Comparison of ENCODE assay signal across 26 cellular contexts in the genomic region with DNA sequence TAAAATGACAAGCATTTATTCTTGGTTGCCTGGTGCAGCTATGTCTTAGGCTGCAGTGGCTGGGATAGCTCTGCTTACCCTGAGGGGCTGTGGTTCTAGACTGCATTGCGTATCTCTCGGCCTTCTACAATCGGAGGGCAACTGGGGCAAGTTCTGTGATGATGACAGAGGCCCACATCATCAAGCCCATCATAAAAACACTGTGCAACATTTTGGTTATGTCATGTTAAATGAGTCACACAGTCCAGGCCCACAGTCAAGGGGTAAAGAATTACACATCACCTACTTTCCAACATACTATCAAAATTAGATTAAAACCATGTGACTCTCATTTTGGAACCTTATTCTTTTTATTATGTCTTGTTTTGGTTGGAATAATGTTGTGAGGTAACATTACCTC.
"Had no signal": no experiment of that assay in that cellular context is flagged by ENCODE, and none has a peak within 500 bp of the region (broad histone marks: within the 10 kb centered on the region; RNA-seq: fewer than 3 reads in every experiment).

No MANE protein-coding gene starts in this region.

- H3K9me3 Mint-ChIP-seq: activated naive CD4-positive, alpha-beta T cell treated with anti-CD3 and anti-CD28 coated beads, Interleukin-2, amount 10 ng/mL, durations not matched to agents 7 days and 5 days; activated naive CD8-positive, alpha-beta T cell treated with anti-CD3 and anti-CD28 coated beads for 36 hours; activated T-helper 2 cell treated with anti-CD3 and anti-CD28 coated beads, Interferon-gamma antibody, Interleukin-2, Interleukin-4, amounts not matched to agents 10 μg/mL and 5 μg/mL and 100 μg/mL, durations not matched to agents 14 hours and 24 hours and 36 hours had no signal

- H3K4me1 Mint-ChIP-seq: activated CD4-positive, alpha-beta memory T cell treated with anti-CD3 and anti-CD28 coated beads, Interleukin-2, amount 10 ng/mL, durations not matched to agents 7 days and 5 days; activated CD4-positive, alpha-beta T cell treated with anti-CD3 and anti-CD28 coated beads for 36 hours; activated naive CD4-positive, alpha-beta T cell treated with anti-CD3 and anti-CD28 coated beads, Interleukin-2, amount 10 ng/mL, durations not matched to agents 7 days and 5 days; activated naive CD8-positive, alpha-beta T cell treated with anti-CD3 and anti-CD28 coated beads for 36 hours had no signal

- H3K27ac Mint-ChIP-seq: activated CD4-positive, alpha-beta memory T cell treated with anti-CD3 and anti-CD28 coated beads, Interleukin-2, amount 10 ng/mL, durations not matched to agents 7 days and 5 days; activated CD4-positive, alpha-beta T cell treated with anti-CD3 and anti-CD28 coated beads for 36 hours; activated naive CD4-positive, alpha-beta T cell treated with anti-CD3 and anti-CD28 coated beads, Interleukin-2, amount 10 ng/mL, durations not matched to agents 7 days and 5 days; activated naive CD8-positive, alpha-beta T cell treated with anti-CD3 and anti-CD28 coated beads for 36 hours; activated T-cell treated with anti-CD3 and anti-CD28 coated beads, Interleukin-2, amount 50 U/mL, for 72 hours; activated T-helper 2 cell treated with anti-CD3 and anti-CD28 coated beads, Interferon-gamma antibody, Interleukin-2, Interleukin-4, amounts not matched to agents 10 μg/mL and 5 μg/mL and 100 μg/mL, durations not matched to agents 14 hours and 24 hours and 36 hours had no signal

- ATAC-seq: activated CD4-positive, alpha-beta T cell treated with anti-CD3 and anti-CD28 coated beads for 36 hours; activated T-cell treated with anti-CD3 and anti-CD28 coated beads, Interleukin-2, amount 50 U/mL, for 72 hours; Panc1 had no signal

- DNase-seq: activated CD4-positive, alpha-beta memory T cell treated with anti-CD3 and anti-CD28 coated beads, Interleukin-2, amount 10 ng/mL, durations not matched to agents 7 days and 5 days; activated CD4-positive, alpha-beta T cell treated with anti-CD3 and anti-CD28 coated beads for 36 hours; activated CD4-positive, alpha-beta T cell treated with anti-CD3 and anti-CD28 coated beads, Interleukin-2, amount 50 U/mL, for 1 hour; activated CD8-positive, alpha-beta memory T cell treated with anti-CD3 and anti-CD28 coated beads, Interleukin-2, amount 50 U/mL, for 4 hours; activated gamma-delta T cell treated with Interleukin-2 at 50 U/mL for 16 hours; activated naive CD4-positive, alpha-beta T cell treated with anti-CD3 and anti-CD28 coated beads, Interleukin-2, amount 10 ng/mL, durations not matched to agents 7 days and 5 days; activated naive CD8-positive, alpha-beta T cell treated with anti-CD3 and anti-CD28 coated beads for 36 hours; activated T-cell treated with anti-CD3 and anti-CD28 coated beads, Interleukin-2, amount 50 U/mL, for 72 hours; anterior cingulate cortex; caudate nucleus; MM.1S; NCI-H1105; NCI-H1436; NCI-H187; NCI-H2081; NCI-H510A treated with DMSO at 0.1 percent for 48 hours; NCI-H69; NK-92 treated with Interleukin-12 subunit alpha and Interleukin-12 subunit beta, amount 100 ng/mL, for 24 hours; OCI-M1; Right ventricle myocardium superior; SJCRH30; SK-N-SH; T-helper 1 cell; WERI-Rb-1 had no signal

- H3K4me3 ChIP-seq: SJCRH30 had no signal

- H3K27me3 Mint-ChIP-seq: activated CD4-positive, alpha-beta memory T cell treated with anti-CD3 and anti-CD28 coated beads, Interleukin-2, amount 10 ng/mL, durations not matched to agents 7 days and 5 days; activated naive CD4-positive, alpha-beta T cell treated with anti-CD3 and anti-CD28 coated beads, Interleukin-2, amount 10 ng/mL, durations not matched to agents 7 days and 5 days had no signal

- H3K4me3 Mint-ChIP-seq: activated CD4-positive, alpha-beta memory T cell treated with anti-CD3 and anti-CD28 coated beads, Interleukin-2, amount 10 ng/mL, durations not matched to agents 7 days and 5 days; activated CD4-positive, alpha-beta T cell treated with anti-CD3 and anti-CD28 coated beads for 36 hours; activated naive CD4-positive, alpha-beta T cell treated with anti-CD3 and anti-CD28 coated beads, Interleukin-2, amount 10 ng/mL, durations not matched to agents 7 days and 5 days; activated naive CD8-positive, alpha-beta T cell treated with anti-CD3 and anti-CD28 coated beads for 36 hours; activated T-cell treated with anti-CD3 and anti-CD28 coated beads, Interleukin-2, amount 50 U/mL, for 72 hours had no signal

- H3K36me3 Mint-ChIP-seq: activated naive CD4-positive, alpha-beta T cell treated with anti-CD3 and anti-CD28 coated beads, Interleukin-2, amount 10 ng/mL, durations not matched to agents 7 days and 5 days; activated naive CD8-positive, alpha-beta T cell treated with anti-CD3 and anti-CD28 coated beads for 36 hours had no signal
